Comparison of ENCODE assay signal across 10 cellular contexts in the genomic region with DNA sequence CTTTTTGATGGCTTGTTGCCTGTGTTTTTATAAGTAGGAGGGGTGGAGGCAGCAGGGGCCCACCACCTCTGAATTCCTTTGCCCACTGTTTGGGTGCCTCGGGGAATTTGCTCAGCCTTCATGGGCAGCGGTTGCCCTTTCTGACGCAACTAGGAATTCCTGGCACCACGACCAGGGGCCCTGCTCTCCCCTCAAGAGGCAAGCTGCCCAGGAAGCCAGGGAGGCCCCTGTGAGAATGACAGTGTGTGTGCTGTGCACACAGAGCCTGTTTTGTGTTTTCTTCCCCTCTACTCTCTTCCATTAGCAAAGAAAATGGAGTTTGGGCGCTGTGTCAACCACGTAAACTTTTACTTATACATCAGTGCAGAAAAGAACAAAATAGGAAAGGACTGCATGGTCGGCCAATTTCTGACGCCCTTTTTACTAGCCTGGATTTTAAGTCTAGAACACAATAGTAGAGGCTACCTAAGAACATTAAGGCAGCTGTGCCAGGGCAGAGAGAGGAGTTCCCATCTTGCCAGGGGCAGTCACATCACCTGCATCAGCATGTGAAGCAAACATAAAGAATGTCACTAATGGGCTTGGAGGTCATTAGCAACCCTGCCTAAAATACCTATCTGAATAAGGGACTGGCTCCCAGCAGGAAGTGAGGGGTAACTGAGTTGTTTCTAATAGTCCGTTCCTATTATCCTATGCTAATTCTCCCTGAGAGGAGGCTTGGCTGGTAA. TPM values are rescaled to one million over a fixed set of nuclear protein-coding genes. Genes with fewer than 3 reads are reported as not detected.
A peak's percentile ranks its signal among the peaks of the same experiment; 100 is the strongest.
DNase-seq lines count a peak whose midpoint lies in the region; ATAC-seq, FAIRE-seq and TF ChIP-seq lines count a peak whose summit lies in the region.
"Had no signal": no experiment of that assay in that cellular context is flagged by ENCODE, and none has a peak within 500 bp of the region (broad histone marks: within the 10 kb centered on the region; RNA-seq: fewer than 3 reads in every experiment).

No MANE protein-coding gene starts in this region.

- H3K27ac ChIP-seq in kidney (ENCODE audit: low read depth in 2 of 2, low read length in 2 of 2): peak overlapping the region; percentile 76 to 85
- H3K27ac ChIP-seq: tibial artery had no signal

- H3K9me3 ChIP-seq in kidney (ENCODE audit: control insufficient read depth in 1 of 2, low read length in 2 of 2) (no peaks in the 10 kb centered on the region), skeletal muscle satellite cell (replicated peaks; ENCODE audit: low read length) (no peaks in the 10 kb centered on the region)
- H3K9me3 ChIP-seq: tibial artery had no signal

- POLR2A ChIA-PET in MCF 10A (lab: Yijun Ruan, JAX): interaction anchor here (0.9 to 2.4 kb wide), 4 partner anchors 14 to 75 kb away, joined by 3 to 9 read pairs (median 4); partner anchors contain the start of genes PTGR2 and ZNF410

- H3K9me3 Mint-ChIP-seq in MCF 10A (ENCODE audit: unreplicated experiment): no peaks in the 10 kb centered on the region
- H3K9me3 Mint-ChIP-seq: activated naive CD4-positive, alpha-beta T cell treated with anti-CD3 and anti-CD28 coated beads, Interleukin-2, amount 50 U/mL, for 24 hours had no signal

- no peaks in the 10 kb centered on the region for H3K27me3 ChIP-seq in skeletal muscle satellite cell (ENCODE audit: control insufficient read depth, insufficient read depth, low read length)
- H3K27me3 ChIP-seq: tibial artery had no signal

- H3K4me3 ChIP-seq in kidney (ENCODE audit: low read length in 2 of 2) (no peak overlapping the region), skeletal muscle satellite cell (ENCODE audit: low read length) (no peak overlapping the region)
- H3K4me3 ChIP-seq: tibial artery had no signal

- H3K27ac Mint-ChIP-seq in MCF 10A (ENCODE audit: low read depth, unreplicated experiment): no peak overlapping the region
- H3K27ac Mint-ChIP-seq: activated naive CD4-positive, alpha-beta T cell treated with anti-CD3 and anti-CD28 coated beads, Interleukin-2, amount 50 U/mL, for 24 hours had no signal

- intact Hi-C loops in MCF 10A (cut with micrococcal nuclease): no loop called here
- intact Hi-C loops in kidney (cut with DNase I): no loop called here

- peaks cover 5% of the 10 kb centered on the region for H3K36me3 Mint-ChIP-seq in MCF 10A (ENCODE audit: insufficient read depth, unreplicated experiment)
- H3K36me3 Mint-ChIP-seq: activated naive CD4-positive, alpha-beta T cell treated with anti-CD3 and anti-CD28 coated beads, Interleukin-2, amount 50 U/mL, for 24 hours had no signal

- peak overlapping the region; percentile 34 for H3K4me2 ChIP-seq in skeletal muscle satellite cell (ENCODE audit: low read length)

- FAIRE-seq in HTR-8/SVneo (lab: Jason Lieb, UNC) (peak; percentile 99), kidney (lab: Jason Lieb, UNC) (no peak)

- peaks cover 10% of the 10 kb centered on the region for H3K4me1 Mint-ChIP-seq in MCF 10A (ENCODE audit: insufficient read depth, unreplicated experiment)

- H3K36me3 ChIP-seq in kidney (ENCODE audit: control insufficient read depth in 1 of 2, insufficient read depth in 2 of 2, low read length in 2 of 2): no peaks in the 10 kb centered on the region
- H3K36me3 ChIP-seq in skeletal muscle satellite cell (ENCODE audit: insufficient read depth, low read length): no peaks in the 10 kb centered on the region
- H3K36me3 ChIP-seq: tibial artery had no signal

- ATAC-seq in HG02759 (IDR thresholded peaks at IDR 0.05; ENCODE audit: unreplicated experiment): no peak

- no peak overlapping the region for H3K4me3 Mint-ChIP-seq in MCF 10A (ENCODE audit: unreplicated experiment)
- H3K4me3 Mint-ChIP-seq: activated naive CD4-positive, alpha-beta T cell treated with anti-CD3 and anti-CD28 coated beads, Interleukin-2, amount 50 U/mL, for 24 hours had no signal

- DNase-seq in HTR-8/SVneo (ENCODE audit: insufficient read length, low spot score) (peak; percentile 95), MCF 10A (ENCODE audit: unreplicated experiment) (peak; percentile 76), kidney (peak; percentile 83), NCI-H187 treated with DMSO at 0.1 percent for 48 hours (lab: John Stamatoyannopoulos, UW) (no peak), inferior parietal cortex (ENCODE audit: extremely low spot score) (no peak)
- DNase-seq in activated effector memory CD4-positive, alpha-beta T cell treated with Interleukin-2 at 50 U/mL for 16 hours: no peak
- DNase-seq: tibial artery had no signal

- peaks cover 19 to 20% of the 10 kb centered on the region in 2 donors for H3K4me1 ChIP-seq in kidney (ENCODE audit: control insufficient read depth in 1 of 2, insufficient read depth in 1 of 2, low read depth in 1 of 2, low read length in 2 of 2)
- H3K4me1 ChIP-seq in skeletal muscle satellite cell (ENCODE audit: control insufficient read depth, insufficient read depth, low read length): peaks cover 21% of the 10 kb centered on the region

- TF ChIP-seq CTCF in MCF 10A (IDR thresholded peaks at IDR 0.05; ENCODE audit: unreplicated experiment) (no peak), kidney (IDR thresholded peaks at IDR 0.05; ENCODE audit: borderline replicate concordance, extremely low read depth, insufficient read depth) (no peak)

- H3K9ac ChIP-seq in kidney (ENCODE audit: low read length in 2 of 2): no peak overlapping the region
- no peak overlapping the region for H3K9ac ChIP-seq in skeletal muscle satellite cell (ENCODE audit: low read depth, low read length)

- BruUV-seq in MCF 10A (replicated peaks; lab: Mats Ljungman, UMichigan): no TSS peak

- H3K27me3 Mint-ChIP-seq in MCF 10A (ENCODE audit: insufficient read depth, unreplicated experiment): no peaks in the 10 kb centered on the region
- H3K27me3 Mint-ChIP-seq: activated naive CD4-positive, alpha-beta T cell treated with anti-CD3 and anti-CD28 coated beads, Interleukin-2, amount 50 U/mL, for 24 hours had no signal

- CTCF ChIA-PET in MCF 10A (lab: Yijun Ruan, JAX): no interaction called here

RNA-seq across cellular contexts. Expression of gene PTGR2, which starts 17.9 kb away (rescaled TPM):
- total RNA-seq in MCF 10A (2022) (9.2 and 13.1 TPM in 2 replicates), kidney (20.5 TPM)
- polyA plus RNA-seq in kidney (ENCODE audit: insufficient read depth, low read depth, low replicate concordance): 24.4 TPM
- total RNA-seq in skeletal muscle satellite cell (2012; rRNA removed): 5.6 and 7.2 TPM in 2 replicates

RNA-seq across cellular contexts. Expression of gene ZNF410, which starts 53.0 kb away (rescaled TPM):
- total RNA-seq in MCF 10A (2022): 74.0 and 76.0 TPM in 2 replicates
- total RNA-seq in kidney: 43.2 TPM
- 35.8 TPM for polyA plus RNA-seq in kidney (ENCODE audit: insufficient read depth, low read depth, low replicate concordance)
- 48.9 and 49.4 TPM in 2 replicates for total RNA-seq in skeletal muscle satellite cell (2012; rRNA removed)

Comparison
In these comparisons a context has a peak if more than half of its experiments do, and no peak if none do; other contexts are left out.
1. DNase-seq: peak in HTR-8/SVneo (single experiment), MCF 10A (single experiment) and kidney (single experiment); none in activated effector memory CD4-positive, alpha-beta T cell treated with Interleukin-2 at 50 U/mL for 16 hours (single experiment), NCI-H187 treated with DMSO at 0.1 percent for 48 hours (single experiment) and inferior parietal cortex (single experiment).